ENCODE assay signal across 8 cellular contexts in genomic region chr12:65824314-65824563, GRCh38. TPM values are rescaled to one million over a fixed set of nuclear protein-coding genes. Genes with fewer than 3 reads are reported as not detected.
A peak's percentile ranks its signal among the peaks of the same experiment; 100 is the strongest.
DNase-seq lines count a peak whose midpoint lies in the region; ATAC-seq, FAIRE-seq and TF ChIP-seq lines count a peak whose summit lies in the region.

TSS of gene HMGA2 (plus strand) at chr12:65824483. CDS start at chr12:65825271, 788 bp downstream.

- no peak for TF ChIP-seq CTCF in GM10266 (IDR thresholded peaks at IDR 0.05; ENCODE audit: control insufficient read depth, insufficient read depth, low read depth, missing control alignments)
- no peak for TF ChIP-seq CTCF in parathyroid adenoma (IDR thresholded peaks at IDR 0.05)
- no peak for TF ChIP-seq CTCF in GM20000 (IDR thresholded peaks at IDR 0.05; ENCODE audit: extremely low read depth, missing control alignments)

- FAIRE-seq in GM19239 (lab: Jason Lieb, UNC): no peak

- H3K27ac ChIP-seq in parathyroid adenoma: no peak within 1 kb of the TSS

- ATAC-seq in T-helper 17 cell (no peak), GM18868 (IDR thresholded peaks at IDR 0.05; ENCODE audit: unreplicated experiment) (no peak)

- H3K4me3 Mint-ChIP-seq in T-helper 17 cell: peak within 1 kb of the TSS; percentile 80

- peak within 1 kb of the TSS; percentile 77 for H3K27ac Mint-ChIP-seq in T-helper 17 cell

- H3K36me3 ChIP-seq in parathyroid adenoma (ENCODE audit: control insufficient read depth, insufficient read depth, low read length): no peaks in the 10 kb centered on the region

- H3K36me3 Mint-ChIP-seq in T-helper 17 cell (ENCODE audit: low read depth): peaks cover 7% of the 10 kb centered on the region

- peaks cover 9% of the 10 kb centered on the region for H3K27me3 ChIP-seq in parathyroid adenoma (ENCODE audit: control insufficient read depth, insufficient read depth, low read length)

- H3K4me1 ChIP-seq in parathyroid adenoma: no peaks in the 10 kb centered on the region

- peaks cover 59% of the 10 kb centered on the region for H3K27me3 Mint-ChIP-seq in T-helper 17 cell

- H3K9me3 ChIP-seq in T-helper 17 cell (ENCODE audit: control insufficient read depth, low read length, poor library complexity, severe bottlenecking) (no peaks in the 10 kb centered on the region), parathyroid adenoma (ENCODE audit: control insufficient read depth, low read length) (no peaks in the 10 kb centered on the region)

- peak within 1 kb of the TSS; percentile 72 for H2AFZ ChIP-seq in parathyroid adenoma

- no peaks in the 10 kb centered on the region for H3K79me2 ChIP-seq in parathyroid adenoma

- H3K4me2 ChIP-seq in parathyroid adenoma (ENCODE audit: low read length): peak within 1 kb of the TSS; percentile 81

- DNase-seq in GM10266 (ENCODE audit: extremely low spot score): peak; percentile 45
- DNase-seq in T-helper 17 cell: no peak
- DNase-seq in fibroblast of the conjunctiva (ENCODE audit: low read depth): peak; percentile 77
- DNase-seq in NCI-H2107 (lab: John Stamatoyannopoulos, UW): no peak
- no peak for DNase-seq in GM19239 (ENCODE audit: insufficient read length, low spot score)
- no peak for DNase-seq in GM20000 (ENCODE audit: low spot score)

- peak within 1 kb of the TSS; percentile 43 for H3K4me3 ChIP-seq in parathyroid adenoma (ENCODE audit: low read depth, low read length)

- H3K9ac ChIP-seq in parathyroid adenoma: no peak within 1 kb of the TSS

- peaks cover 6% of the 10 kb centered on the region for H3K4me1 Mint-ChIP-seq in T-helper 17 cell

RNA-seq across cellular contexts. Expression of gene HMGA2, which starts in this region (rescaled TPM):
- not detected for total RNA-seq in T-helper 17 cell

Comparison
In these comparisons a context has a peak if more than half of its experiments do, and no peak if none do; other contexts are left out.
1. DNase-seq: peak in GM10266 (single experiment) and fibroblast of the conjunctiva (single experiment); none in T-helper 17 cell (0 of 3), NCI-H2107 (single experiment), GM19239 (single experiment) and GM20000 (single experiment).